Comparison of ENCODE assay signal across 10 cellular contexts in the genomic region with DNA sequence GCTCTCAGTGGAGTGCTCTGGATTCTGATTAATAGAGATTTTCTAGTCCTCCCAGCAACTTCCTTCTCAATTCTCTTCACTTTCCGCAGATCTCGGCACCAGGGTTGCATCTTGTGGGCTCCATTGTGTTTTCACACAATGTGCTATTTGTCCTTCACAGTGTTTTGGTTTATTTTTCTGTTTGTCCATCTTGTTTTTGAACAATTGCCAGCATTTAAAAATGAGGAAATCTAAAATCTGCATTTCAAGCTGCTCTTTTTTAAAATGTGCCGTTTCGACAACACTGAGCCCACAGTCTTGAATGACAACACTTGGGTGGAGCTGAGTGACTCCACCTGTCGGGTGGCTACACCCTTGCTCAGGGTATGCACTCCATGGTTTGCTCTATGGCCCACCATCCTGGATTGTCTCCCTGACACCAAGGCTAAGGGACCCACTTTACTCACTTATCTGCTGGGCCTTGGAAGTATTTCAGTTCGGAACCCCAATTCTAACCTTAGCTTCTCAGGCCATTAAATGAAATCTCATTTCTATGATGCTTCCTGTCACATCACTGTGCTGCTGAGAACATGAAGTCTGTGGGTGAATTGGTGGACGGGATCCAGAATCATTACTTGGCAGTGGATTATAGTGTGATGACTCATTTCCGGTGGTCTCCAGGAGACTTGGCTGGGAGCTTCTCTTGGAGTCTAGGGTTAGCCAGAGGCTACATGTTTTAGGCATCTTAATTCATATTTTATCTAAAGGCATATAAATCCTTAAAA. TPM values are rescaled to one million over a fixed set of nuclear protein-coding genes. Genes with fewer than 3 reads are reported as not detected.
A peak's percentile ranks its signal among the peaks of the same experiment; 100 is the strongest.
DNase-seq lines count a peak whose midpoint lies in the region; ATAC-seq and TF ChIP-seq lines count a peak whose summit lies in the region.
"Had no signal": no experiment of that assay in that cellular context is flagged by ENCODE, and none has a peak within 500 bp of the region (broad histone marks: within the 10 kb centered on the region; RNA-seq: fewer than 3 reads in every experiment).

No MANE protein-coding gene starts in this region.

- H3K9me3 Mint-ChIP-seq in stimulated activated naive CD8-positive, alpha-beta T cell treated with anti-CD3 and anti-CD28 coated beads, Interleukin-15, amount 100 ng/mL, for 72 hours = no peaks in the 10 kb centered on the region
- H3K9me3 Mint-ChIP-seq: activated CD4-positive, alpha-beta T cell treated with anti-CD3 and anti-CD28 coated beads, Interleukin-2, amount 10 ng/mL, durations not matched to agents 24 days and 14 days had no signal

- no peaks in the 10 kb centered on the region for H3K9me2 ChIP-seq in SK-N-SH

- no peak overlapping the region for H4K8ac ChIP-seq in neuronal stem cell (ENCODE audit: low read depth, low read length)

- ATAC-seq in foreskin keratinocyte = peak; percentile 74
- ATAC-seq in GM18868 (IDR thresholded peaks at IDR 0.05; ENCODE audit: unreplicated experiment) = no peak
- no peak for ATAC-seq in stimulated activated naive CD8-positive, alpha-beta T cell treated with anti-CD3 and anti-CD28 coated beads, Interleukin-15, amount 100 ng/mL, for 72 hours

- H3K9me3 ChIP-seq in SK-N-SH = no peaks in the 10 kb centered on the region
- H3K9me3 ChIP-seq in neuronal stem cell (replicated peaks in 1 of 2; ENCODE audit: control insufficient read depth in 2 of 2, insufficient read depth in 1 of 2, low read depth in 1 of 2, low read length in 2 of 2) = no peaks in the 10 kb centered on the region
- H3K9me3 ChIP-seq: BLaER1 had no signal

- H3K27ac Mint-ChIP-seq in stimulated activated naive CD8-positive, alpha-beta T cell treated with anti-CD3 and anti-CD28 coated beads, Interleukin-15, amount 100 ng/mL, for 72 hours = no peak overlapping the region
- H3K27ac Mint-ChIP-seq: activated CD4-positive, alpha-beta T cell treated with anti-CD3 and anti-CD28 coated beads, Interleukin-2, amount 10 ng/mL, durations not matched to agents 24 days and 14 days had no signal

- DNase-seq in SHP77 (lab: John Stamatoyannopoulos, UW) (peak; percentile 13 to 22), SHP77 treated with DMSO at 0.1 percent for 48 hours (lab: John Stamatoyannopoulos, UW) (no peak), SK-N-SH (no peak), foreskin keratinocyte (peak; percentile 22 to 57), neuronal stem cell (ENCODE audit: low spot score) (no peak)
- no peak for DNase-seq in stimulated activated naive CD8-positive, alpha-beta T cell treated with anti-CD3 and anti-CD28 coated beads, Interleukin-15, amount 100 ng/mL, for 72 hours
- DNase-seq: activated CD4-positive, alpha-beta T cell treated with anti-CD3 and anti-CD28 coated beads, Interleukin-2, amount 10 ng/mL, durations not matched to agents 24 days and 14 days had no signal

- no peak overlapping the region for H3K4me3 Mint-ChIP-seq in stimulated activated naive CD8-positive, alpha-beta T cell treated with anti-CD3 and anti-CD28 coated beads, Interleukin-15, amount 100 ng/mL, for 72 hours
- H3K4me3 Mint-ChIP-seq: activated CD4-positive, alpha-beta T cell treated with anti-CD3 and anti-CD28 coated beads, Interleukin-2, amount 10 ng/mL, durations not matched to agents 24 days and 14 days had no signal

- H3K79me1 ChIP-seq in neuronal stem cell (ENCODE audit: low read depth, low read length) = no peaks in the 10 kb centered on the region

- H2BK15ac ChIP-seq in neuronal stem cell (ENCODE audit: low read length) = no peak overlapping the region

- H3K36me3 ChIP-seq in SK-N-SH (replicated peaks in 1 of 2; ENCODE audit: control insufficient read depth in 1 of 2, insufficient read depth in 2 of 2, low read length in 1 of 2) (peaks cover 0 to 2% of the 10 kb centered on the region in 2 experiments), neuronal stem cell (replicated peaks in 1 of 2; ENCODE audit: control insufficient read depth in 2 of 2, insufficient read depth in 2 of 2, low read length in 2 of 2) (no peaks in the 10 kb centered on the region)

- H3K4me3 ChIP-seq in SK-N-SH (ENCODE audit: low read depth in 2 of 2, low read length in 1 of 2) (no peak overlapping the region), neuronal stem cell (ENCODE audit: low read length in 2 of 2) (no peak overlapping the region)
- H3K4me3 ChIP-seq: BLaER1 had no signal

- peaks cover 3 to 13% of the 10 kb centered on the region in 2 experiments; a peak in 3 of 4 replicates for H3K4me1 ChIP-seq in SK-N-SH (ENCODE audit: control insufficient read depth in 1 of 2, insufficient read depth in 2 of 2, low read depth in 1 of 2, low read length in 1 of 2)
- H3K4me1 ChIP-seq in foreskin keratinocyte = no peaks in the 10 kb centered on the region
- no peaks in the 10 kb centered on the region for H3K4me1 ChIP-seq in neuronal stem cell (ENCODE audit: control insufficient read depth in 2 of 2, insufficient read depth in 1 of 2, low read depth in 1 of 2, low read length in 2 of 2)

- H3K27ac ChIP-seq in SK-N-SH (ENCODE audit: low read depth in 2 of 2, low read length in 1 of 2) = peak overlapping the region in 1 of 2 experiments; percentile 47; a peak in 2 of 4 replicates
- no peak overlapping the region for H3K27ac ChIP-seq in foreskin keratinocyte
- H3K27ac ChIP-seq in temporal lobe (ENCODE audit: low read depth, low read length) = peak overlapping the region; percentile 74
- H3K27ac ChIP-seq in neuronal stem cell (replicated peaks; ENCODE audit: low read length) = no peak overlapping the region
- H3K27ac ChIP-seq: BLaER1 had no signal

- no peaks in the 10 kb centered on the region for H4K20me1 ChIP-seq in SK-N-SH (ENCODE audit: insufficient read depth)
- H4K20me1 ChIP-seq: BLaER1 had no signal

- no peaks in the 10 kb centered on the region for H3K27me3 Mint-ChIP-seq in stimulated activated naive CD8-positive, alpha-beta T cell treated with anti-CD3 and anti-CD28 coated beads, Interleukin-15, amount 100 ng/mL, for 72 hours
- H3K27me3 Mint-ChIP-seq: activated CD4-positive, alpha-beta T cell treated with anti-CD3 and anti-CD28 coated beads, Interleukin-2, amount 10 ng/mL, durations not matched to agents 24 days and 14 days had no signal

- H3K79me2 ChIP-seq in SK-N-SH (ENCODE audit: insufficient read depth) = no peaks in the 10 kb centered on the region

- H3K23ac ChIP-seq in neuronal stem cell (ENCODE audit: low read depth, low read length, poor library complexity) = no peak overlapping the region

- TF ChIP-seq EP300 in SK-N-SH (IDR thresholded peaks at IDR 0.05; ENCODE audit: borderline replicate concordance in 1 of 2, low read depth in 1 of 2, low read length in 1 of 2) = no peak

- H3K18ac ChIP-seq in neuronal stem cell (ENCODE audit: low read length) = no peak overlapping the region

- H2BK120ac ChIP-seq in neuronal stem cell (ENCODE audit: low read depth, low read length) = no peak overlapping the region

- WGBS in SK-N-SH (ENCODE audit: low lambda C conversion rate) = 59% methylated on average over 8 of the region's 8 CpGs
- WGBS in neuronal stem cell (ENCODE audit: extremely low coverage in 2 of 2, insufficient read length in 2 of 2, insufficient replicate concordance in 1 of 2), 2 donors = no CpG with 5 or more reads among the region's 8 CpGs

- CTCF ChIA-PET in SK-N-SH (lab: Yijun Ruan, JAX) = no interaction called here

- H2AFZ ChIP-seq in SK-N-SH (ENCODE audit: low read depth) (no peak overlapping the region), neuronal stem cell (ENCODE audit: low read length) (no peak overlapping the region)

- H3K9ac ChIP-seq in SK-N-SH (no peak overlapping the region), neuronal stem cell (ENCODE audit: low read depth, low read length, poor library complexity) (no peak overlapping the region)
- H3K9ac ChIP-seq: BLaER1 had no signal

- POLR2A ChIA-PET in SK-N-SH (lab: Yijun Ruan, JAX) = no interaction called here

- no peak overlapping the region for H3K14ac ChIP-seq in neuronal stem cell (ENCODE audit: low read length)

- no peaks in the 10 kb centered on the region for H3K4me1 Mint-ChIP-seq in stimulated activated naive CD8-positive, alpha-beta T cell treated with anti-CD3 and anti-CD28 coated beads, Interleukin-15, amount 100 ng/mL, for 72 hours
- H3K4me1 Mint-ChIP-seq: activated CD4-positive, alpha-beta T cell treated with anti-CD3 and anti-CD28 coated beads, Interleukin-2, amount 10 ng/mL, durations not matched to agents 24 days and 14 days had no signal

- peaks cover 5% of the 10 kb centered on the region for H3F3A ChIP-seq in SK-N-SH (replicated peaks; ENCODE audit: insufficient read depth)

- H2BK5ac ChIP-seq in neuronal stem cell (ENCODE audit: low read length) = no peak overlapping the region

- H3K27me3 ChIP-seq in SK-N-SH (ENCODE audit: insufficient read depth) (no peaks in the 10 kb centered on the region), foreskin keratinocyte (no peaks in the 10 kb centered on the region), neuronal stem cell (ENCODE audit: control insufficient read depth in 3 of 3, insufficient read depth in 3 of 3, low read depth in 1 of 3, low read length in 3 of 3) (no peaks in the 10 kb centered on the region)
- H3K27me3 ChIP-seq: BLaER1 had no signal

- no peak overlapping the region for H2BK12ac ChIP-seq in neuronal stem cell (ENCODE audit: low read length)

- no peak for TF ChIP-seq RAD21 in SK-N-SH (IDR thresholded peaks at IDR 0.05; ENCODE audit: low read length)

- H2AK5ac ChIP-seq in neuronal stem cell (ENCODE audit: low read depth, low read length) = no peak overlapping the region

- no peak overlapping the region for H3K4ac ChIP-seq in neuronal stem cell (ENCODE audit: low read length)

- TF ChIP-seq CTCF in SK-N-SH (IDR thresholded peaks at IDR 0.05) = no peak
- no peak for TF ChIP-seq CTCF in foreskin keratinocyte (conservative IDR thresholded peaks at IDR 0.05)

- no peak overlapping the region for H4K91ac ChIP-seq in neuronal stem cell (ENCODE audit: low read depth, low read length, poor library complexity)

- peak overlapping the region; percentile 58; the same call in 1 of the 2 replicates for H3K4me2 ChIP-seq in SK-N-SH
- H3K4me2 ChIP-seq in neuronal stem cell (ENCODE audit: insufficient read depth, low read length, poor library complexity, severe bottlenecking) = no peak overlapping the region

TF ChIP-seq in SK-N-SH, 30 proteins besides CTCF, POLR2A, EP300 and RAD21 (continues in another document):
- TF ChIP-seq RXRA (IDR thresholded peaks at IDR 0.05; ENCODE audit: borderline replicate concordance, low read depth) (peak; percentile 21; the same call in 1 of the 2 replicates), FOSL2 (IDR thresholded peaks at IDR 0.05; ENCODE audit: borderline replicate concordance, low read depth) (peak; percentile 68; the same call in 1 of the 2 replicates), TCF12 (IDR thresholded peaks at IDR 0.05) (peak; percentile 29; the same call in 1 of the 2 replicates), JUND (IDR thresholded peaks at IDR 0.05) (peak; percentile 61; the same call in 1 of the 2 replicates)

RNA-seq across cellular contexts. Expression of gene MYRFL, which starts 3.4 kb away (rescaled TPM):
- polyA plus RNA-seq in SK-N-SH (2012; rRNA removed) (not detected in 2 replicates), foreskin keratinocyte (0.03 TPM in 2 replicates)
- 0.01 TPM in 1 of 2 replicates, not detected in the other for polyA plus RNA-seq in SK-N-SH (2012; cell fraction: cytosol; rRNA removed)
- polyA plus RNA-seq in SK-N-SH (2012; cell fraction: nucleus; rRNA removed) = not detected in 2 replicates
- total RNA-seq in foreskin keratinocyte (not detected in 2 replicates), temporal lobe (under 0.01 TPM)
- polyA plus RNA-seq in neuronal stem cell (2013, experiment 1 of 2) = 0.06 TPM
- 0.03 TPM for polyA plus RNA-seq in neuronal stem cell (2013, experiment 2 of 2)
- total RNA-seq: activated CD4-positive, alpha-beta T cell treated with anti-CD3 and anti-CD28 coated beads, Interleukin-2, amount 10 ng/mL, durations not matched to agents 24 days and 14 days had no signal

Comparison
In these comparisons a context has a peak if more than half of its experiments do, and no peak if none do; other contexts are left out.
1. DNase-seq: peak in SHP77 (2 of 2) and foreskin keratinocyte (2 of 2); none in SHP77 treated with DMSO at 0.1 percent for 48 hours (single experiment), SK-N-SH (single experiment), stimulated activated naive CD8-positive, alpha-beta T cell treated with anti-CD3 and anti-CD28 coated beads, Interleukin-15, amount 100 ng/mL, for 72 hours (0 of 2) and neuronal stem cell (single experiment).